In the genomic region with DNA sequence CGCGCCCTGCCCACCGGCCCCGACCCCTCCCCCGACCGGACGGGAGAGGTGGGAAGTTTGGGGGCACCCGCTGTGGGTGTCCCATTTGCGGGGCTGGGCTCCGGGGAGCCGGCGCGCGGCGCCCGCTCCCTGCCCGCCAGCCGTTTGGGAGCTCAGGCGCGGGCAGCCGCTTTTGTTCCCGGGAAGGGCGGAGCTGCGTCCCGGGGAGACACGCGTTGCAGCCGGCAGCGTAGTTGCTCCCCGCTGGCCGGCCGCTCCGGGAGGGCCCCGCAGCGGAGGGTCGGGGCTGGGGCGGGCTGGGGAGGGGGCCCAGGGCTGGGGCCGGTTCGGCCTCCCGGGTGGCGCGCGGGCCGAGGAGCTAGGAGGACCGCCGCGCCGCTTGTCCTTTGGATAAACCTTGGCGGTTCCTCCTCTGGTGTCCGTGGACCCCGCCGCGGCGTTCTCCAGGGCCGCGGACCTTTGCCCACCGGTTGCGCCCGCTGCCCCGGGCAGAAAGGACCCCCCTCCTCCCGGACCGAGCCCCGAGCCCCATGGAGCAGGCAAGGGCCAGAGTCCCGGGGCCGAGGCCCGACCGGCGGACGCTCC, we compare ENCODE assay signal across 7 cellular contexts. TPM values are rescaled to one million over a fixed set of nuclear protein-coding genes. Genes with fewer than 3 reads are reported as not detected.
A peak's percentile ranks its signal among the peaks of the same experiment; 100 is the strongest.
DNase-seq lines count a peak whose midpoint lies in the region; ATAC-seq and TF ChIP-seq lines count a peak whose summit lies in the region.
"Not testable (repeated sequence)": the region's sequence is repeated elsewhere in the genome, so short reads cannot be mapped to it uniquely, and the experiment has no call there.

No MANE protein-coding gene starts in this region.

- BruUV-seq in Panc1 (replicated peaks; lab: Mats Ljungman, UMichigan) = not testable (repeated sequence)

- 0% methylated on average over 2 of the region's 69 CpGs for WGBS in right lobe of liver (ENCODE audit: insufficient coverage, low coverage, low lambda C conversion rate, missing lambda C conversion rate)
- 0% methylated on average over 2 to 22 of the region's 69 CpGs for WGBS in psoas muscle, 3 donors

- H3K27ac Mint-ChIP-seq in activated CD8-positive, alpha-beta memory T cell treated with anti-CD3 and anti-CD28 coated beads, Interleukin-2, amount 10 ng/mL, durations not matched to agents 7 days and 5 days = not testable (repeated sequence)

- not testable (repeated sequence) for H3K36me3 Mint-ChIP-seq in activated CD8-positive, alpha-beta memory T cell treated with anti-CD3 and anti-CD28 coated beads, Interleukin-2, amount 10 ng/mL, durations not matched to agents 7 days and 5 days

- H3K27ac ChIP-seq in Panc1 (ENCODE audit: low read length); right lobe of liver; psoas muscle: not testable (repeated sequence)

- intact Hi-C loops in Panc1 (cut with micrococcal nuclease; ENCODE audit: unreplicated experiment); Right ventricle myocardium superior (cut with DNase I); right lobe of liver (cut with DNase I); psoas muscle (cut with DNase I): not testable (repeated sequence)

- not testable (repeated sequence) for DNase-seq in GM12864 (ENCODE audit: low read depth); Panc1 (ENCODE audit: low read depth, low spot score); activated CD8-positive, alpha-beta memory T cell treated with anti-CD3 and anti-CD28 coated beads, Interleukin-2, amount 10 ng/mL, durations not matched to agents 7 days and 5 days; choroid plexus epithelial cell (ENCODE audit: low read depth); Right ventricle myocardium superior; right lobe of liver; psoas muscle

- in situ Hi-C loops in Panc1 (cut with HindIII; ENCODE audit: low pct_unique_long_range_greater_than_20kb, low sequenced_read_pairs) = not testable (repeated sequence)

- not testable (repeated sequence) for TF ChIP-seq CTCF in GM12864 (IDR thresholded peaks at IDR 0.05; ENCODE audit: low read depth, low read length, missing control alignments); Panc1 (IDR thresholded peaks at IDR 0.05); choroid plexus epithelial cell (conservative IDR thresholded peaks at IDR 0.05; ENCODE audit: low read depth, low read length); right lobe of liver (IDR thresholded peaks at IDR 0.05); psoas muscle (IDR thresholded peaks at IDR 0.05)

- not testable (repeated sequence) for H3K4me1 ChIP-seq in Panc1 (ENCODE audit: control insufficient read depth, insufficient read depth, low read length); right lobe of liver; psoas muscle

- not testable (repeated sequence) for H3K27me3 Mint-ChIP-seq in activated CD8-positive, alpha-beta memory T cell treated with anti-CD3 and anti-CD28 coated beads, Interleukin-2, amount 10 ng/mL, durations not matched to agents 7 days and 5 days

- not testable (repeated sequence) for H3K4me1 Mint-ChIP-seq in activated CD8-positive, alpha-beta memory T cell treated with anti-CD3 and anti-CD28 coated beads, Interleukin-2, amount 10 ng/mL, durations not matched to agents 7 days and 5 days

- not testable (repeated sequence) for H3K9me3 Mint-ChIP-seq in activated CD8-positive, alpha-beta memory T cell treated with anti-CD3 and anti-CD28 coated beads, Interleukin-2, amount 10 ng/mL, durations not matched to agents 7 days and 5 days (ENCODE audit: low read depth)

- not testable (repeated sequence) for TF ChIP-seq POLR2A in right lobe of liver (IDR thresholded peaks at IDR 0.05)

- POLR2A ChIA-PET in Panc1 (lab: Charles Lee) = not testable (repeated sequence)

- CTCF ChIA-PET in Panc1 (lab: Charles Lee); activated CD8-positive, alpha-beta memory T cell treated with anti-CD3 and anti-CD28 coated beads, Interleukin-2, amount 10 ng/mL, durations not matched to agents 7 days and 5 days (lab: Charles Lee): not testable (repeated sequence)

- not testable (repeated sequence) for H3K27me3 ChIP-seq in Panc1 (ENCODE audit: control insufficient read depth, insufficient read depth, low read length); right lobe of liver; psoas muscle (ENCODE audit: insufficient read depth in 3 of 3, low read length in 2 of 3)

- H3K9me3 ChIP-seq in Panc1 (ENCODE audit: control insufficient read depth, insufficient read depth, low read depth, low read length); right lobe of liver; psoas muscle: not testable (repeated sequence)

- ATAC-seq in Panc1 = peak; percentile 64
- peak; percentile 28 for ATAC-seq in activated CD8-positive, alpha-beta memory T cell treated with anti-CD3 and anti-CD28 coated beads, Interleukin-2, amount 10 ng/mL, durations not matched to agents 7 days and 5 days
- ATAC-seq in Right ventricle myocardium superior (ENCODE audit: poor library complexity) = peak; percentile 72
- ATAC-seq in right lobe of liver = peak; percentile 35 to 68 (median 58)
- ATAC-seq in psoas muscle = peak; percentile 24 to 68 (median 54)

- peak overlapping the region; percentile 32 for H3K4me3 ChIP-seq in GM12864 (ENCODE audit: low read depth, low read length)
- H3K4me3 ChIP-seq in Panc1 (ENCODE audit: low read depth in 2 of 2, low read length in 2 of 2) = peak overlapping the region; percentile 27 to 31; a peak in 3 of 4 replicates
- peak overlapping the region; percentile 38 for H3K4me3 ChIP-seq in choroid plexus epithelial cell (ENCODE audit: low read depth, low read length)
- not testable (repeated sequence) for H3K4me3 ChIP-seq in right lobe of liver
- peak overlapping the region; percentile 36 for H3K4me3 ChIP-seq in psoas muscle

- H3K36me3 ChIP-seq in Panc1 (ENCODE audit: control insufficient read depth, insufficient read depth, low read length); right lobe of liver; psoas muscle (ENCODE audit: insufficient read depth in 1 of 2, low read depth in 1 of 2): not testable (repeated sequence)

- H3K4me3 Mint-ChIP-seq in activated CD8-positive, alpha-beta memory T cell treated with anti-CD3 and anti-CD28 coated beads, Interleukin-2, amount 10 ng/mL, durations not matched to agents 7 days and 5 days = not testable (repeated sequence)

RNA-seq across cellular contexts. Expression of gene HEATR6, which starts 52.3 kb away (rescaled TPM):
- total RNA-seq in Panc1 (2021; ENCODE audit: unreplicated experiment) (20.9 TPM), Right ventricle myocardium superior (10.2 TPM), right lobe of liver (1 to 10 TPM; 3.6 to 7.3 (median 6.3) TPM), psoas muscle (10 to 100 TPM in 2 of 4 donors, 1 to 10 TPM in 2; 6.9 to 11.9 (median 10.0) TPM)
- 11.7 TPM for polyA plus RNA-seq in Panc1 (2012; ENCODE audit: insufficient read length)
- 10 to 100 TPM; 23.1 to 23.6 TPM for total RNA-seq in activated CD8-positive, alpha-beta memory T cell treated with anti-CD3 and anti-CD28 coated beads, Interleukin-2, amount 10 ng/mL, durations not matched to agents 7 days and 5 days
- polyA plus RNA-seq in psoas muscle = 1 to 10 TPM; 3.3 to 7.6 (median 6.7) TPM
